ENCODE assay signal across 10 cellular contexts in genomic region chr18:62486290-62486964, GRCh38. TPM values are rescaled to one million over a fixed set of nuclear protein-coding genes. Genes with fewer than 3 reads are reported as not detected.
A peak's percentile ranks its signal among the peaks of the same experiment; 100 is the strongest.
DNase-seq lines count a peak whose midpoint lies in the region; ATAC-seq and TF ChIP-seq lines count a peak whose summit lies in the region.
"Had no signal": no experiment of that assay in that cellular context is flagged by ENCODE, and none has a peak within 500 bp of the region (broad histone marks: within the 10 kb centered on the region; RNA-seq: fewer than 3 reads in every experiment).

No MANE protein-coding gene starts in this region.

- TF ChIP-seq CTCF in endodermal cell (conservative IDR thresholded peaks at IDR 0.05) (no peak), spleen (IDR thresholded peaks at IDR 0.05 in 8 of 11, conservative IDR thresholded peaks at IDR 0.05 in 3 of 11) (no peak)

- H3K9me3 ChIP-seq in endodermal cell (ENCODE audit: control insufficient read depth, low read length) (peaks cover 3% of the 10 kb centered on the region), spleen (peaks cover 3 to 13% (median 8%) of the 10 kb centered on the region in 8 donors)

- no peak overlapping the region for H3K9ac ChIP-seq in endodermal cell (ENCODE audit: extremely low read depth, low read length, poor library complexity, severe bottlenecking)
- H3K9ac ChIP-seq: KMS-11 had no signal

- intact Hi-C loops in spleen (cut with DNase I; ENCODE audit: low total_unique reads): no loop called here

- ATAC-seq in activated CD4-positive, CD25-positive, alpha-beta regulatory T cell treated with anti-CD3 and anti-CD28 coated beads, Interleukin-2, amount 50 U/mL, for 24 hours: peak; percentile 82 to 84
- ATAC-seq in stimulated activated naive B cell treated with anti-CD40 and anti-IgM and Interleukin-4, amounts not matched to agents 10 μg/mL and 1 μg/mL and 100 μg/mL, for 72 hours (replicated peaks): peak; percentile 82 to 90
- ATAC-seq in GM21526 (IDR thresholded peaks at IDR 0.05; ENCODE audit: low FRiP score, unreplicated experiment): no peak
- no peak for ATAC-seq in HG02981 (IDR thresholded peaks at IDR 0.05; ENCODE audit: unreplicated experiment)

- H3K27me3 Mint-ChIP-seq in endodermal cell (ENCODE audit: insufficient read depth): peaks cover 4% of the 10 kb centered on the region
- H3K27me3 Mint-ChIP-seq in stimulated activated naive B cell treated with anti-CD40 and anti-IgM and Interleukin-4, amounts not matched to agents 10 μg/mL and 1 μg/mL and 100 μg/mL, for 72 hours: peaks cover 16 to 18% of the 10 kb centered on the region in 2 donors

- no peak overlapping the region for H3K4me3 ChIP-seq in endodermal cell (ENCODE audit: low read length)
- H3K4me3 ChIP-seq in spleen: no peak overlapping the region

- H3K9me3 Mint-ChIP-seq in endodermal cell: peaks cover 5% of the 10 kb centered on the region
- peaks cover 4% of the 10 kb centered on the region in 2 donors for H3K9me3 Mint-ChIP-seq in stimulated activated naive B cell treated with anti-CD40 and anti-IgM and Interleukin-4, amounts not matched to agents 10 μg/mL and 1 μg/mL and 100 μg/mL, for 72 hours

- H3K4me1 ChIP-seq in endodermal cell (ENCODE audit: control insufficient read depth, insufficient read depth, low read length) (peaks cover 3% of the 10 kb centered on the region), spleen (no peaks in the 10 kb centered on the region)

- no peak overlapping the region for H3K27ac Mint-ChIP-seq in endodermal cell
- no peak overlapping the region for H3K27ac Mint-ChIP-seq in stimulated activated naive B cell treated with anti-CD40 and anti-IgM and Interleukin-4, amounts not matched to agents 10 μg/mL and 1 μg/mL and 100 μg/mL, for 72 hours
- H3K27ac Mint-ChIP-seq: CD4-positive, CD25-positive, alpha-beta regulatory T cell had no signal

- H3K36me3 Mint-ChIP-seq in endodermal cell (ENCODE audit: low read depth): no peaks in the 10 kb centered on the region
- no peaks in the 10 kb centered on the region for H3K36me3 Mint-ChIP-seq in stimulated activated naive B cell treated with anti-CD40 and anti-IgM and Interleukin-4, amounts not matched to agents 10 μg/mL and 1 μg/mL and 100 μg/mL, for 72 hours
- H3K36me3 Mint-ChIP-seq: CD4-positive, CD25-positive, alpha-beta regulatory T cell had no signal

- no peak overlapping the region for H3K27ac ChIP-seq in endodermal cell (ENCODE audit: low read depth, low read length)
- no peak overlapping the region for H3K27ac ChIP-seq in spleen
- H3K27ac ChIP-seq: KMS-11 had no signal

- 62 to 81% methylated on average over 2 to 3 of the region's 4 CpGs for WGBS in endodermal cell (ENCODE audit: insufficient coverage in 1 of 2, insufficient read length in 1 of 2), 2 experiments
- 71 to 86% (median 80%) methylated on average over 4 of the region's 4 CpGs for WGBS in spleen, 5 donors

- DNase-seq in activated CD4-positive, CD25-positive, alpha-beta regulatory T cell treated with anti-CD3 and anti-CD28 coated beads, Interleukin-2, amount 50 U/mL, for 72 hours: no peak
- DNase-seq in NCI-H2171 (lab: John Stamatoyannopoulos, UW): peak; percentile 45
- peak; percentile 63 for DNase-seq in endodermal cell
- DNase-seq in stimulated activated naive B cell treated with anti-CD40 and anti-IgM and Interleukin-4, amounts not matched to agents 10 μg/mL and 1 μg/mL and 100 μg/mL, for 72 hours: peak; percentile 31
- no peak for DNase-seq in spleen
- DNase-seq: CD4-positive, CD25-positive, alpha-beta regulatory T cell had no signal

- H3K36me3 ChIP-seq in endodermal cell (ENCODE audit: control insufficient read depth, insufficient read depth, low read length): no peaks in the 10 kb centered on the region
- H3K36me3 ChIP-seq in spleen: no peaks in the 10 kb centered on the region

- TF ChIP-seq POLR2A in spleen (IDR thresholded peaks at IDR 0.05): no peak

- H3K4me3 Mint-ChIP-seq in endodermal cell: no peak overlapping the region
- H3K4me3 Mint-ChIP-seq in stimulated activated naive B cell treated with anti-CD40 and anti-IgM and Interleukin-4, amounts not matched to agents 10 μg/mL and 1 μg/mL and 100 μg/mL, for 72 hours: no peak overlapping the region
- H3K4me3 Mint-ChIP-seq: CD4-positive, CD25-positive, alpha-beta regulatory T cell had no signal

- peaks cover 23% of the 10 kb centered on the region for H3K27me3 ChIP-seq in endodermal cell (ENCODE audit: control insufficient read depth, insufficient read depth, low read length, poor library complexity, severe bottlenecking)
- no peaks in the 10 kb centered on the region for H3K27me3 ChIP-seq in spleen (replicated peaks in 1 of 7)

- peaks cover 13% of the 10 kb centered on the region for H3K4me1 Mint-ChIP-seq in endodermal cell
- H3K4me1 Mint-ChIP-seq in stimulated activated naive B cell treated with anti-CD40 and anti-IgM and Interleukin-4, amounts not matched to agents 10 μg/mL and 1 μg/mL and 100 μg/mL, for 72 hours: peaks cover 4 to 7% of the 10 kb centered on the region in 2 donors

RNA-seq across cellular contexts. Expression of gene ZCCHC2, which starts 36.4 kb away (rescaled TPM):
- total RNA-seq in endodermal cell: 10 to 100 TPM; 14.4 to 16.9 TPM
- 7.8 TPM for polyA plus RNA-seq in endodermal cell (2013, experiment 1 of 2)
- 7.8 TPM for polyA plus RNA-seq in endodermal cell (2013, experiment 2 of 2)
- total RNA-seq in spleen: 10 to 100 TPM; 27.5 to 55.7 (median 40.9) TPM
- 10 to 100 TPM in 1 of 3 donors, 1 to 10 TPM in 2; 4.7 to 11.1 (median 4.9) TPM for polyA plus RNA-seq in spleen

Comparison
In these comparisons a context has a peak if more than half of its experiments do, and no peak if none do; other contexts are left out.
1. ATAC-seq: peak in activated CD4-positive, CD25-positive, alpha-beta regulatory T cell treated with anti-CD3 and anti-CD28 coated beads, Interleukin-2, amount 50 U/mL, for 24 hours (2 of 2) and stimulated activated naive B cell treated with anti-CD40 and anti-IgM and Interleukin-4, amounts not matched to agents 10 μg/mL and 1 μg/mL and 100 μg/mL, for 72 hours (2 of 2); none in GM21526 (single experiment) and HG02981 (single experiment).
2. DNase-seq: peak in NCI-H2171 (single experiment), endodermal cell (single experiment) and stimulated activated naive B cell treated with anti-CD40 and anti-IgM and Interleukin-4, amounts not matched to agents 10 μg/mL and 1 μg/mL and 100 μg/mL, for 72 hours (single experiment); none in activated CD4-positive, CD25-positive, alpha-beta regulatory T cell treated with anti-CD3 and anti-CD28 coated beads, Interleukin-2, amount 50 U/mL, for 72 hours (single experiment) and spleen (single experiment).